In genomic region chr15:44243146-44243545, GRCh38 we compare ENCODE assay signal across 17 cellular contexts. TPM values are rescaled to one million over a fixed set of nuclear protein-coding genes. Genes with fewer than 3 reads are reported as not detected.
DNase-seq lines count a peak whose midpoint lies in the region; ATAC-seq and TF ChIP-seq lines count a peak whose summit lies in the region.
"Had no signal": no experiment of that assay in that cellular context is flagged by ENCODE, and none has a peak within 500 bp of the region (broad histone marks: within the 10 kb centered on the region; RNA-seq: fewer than 3 reads in every experiment).

No MANE protein-coding gene starts in this region.

- H3K9me3 Mint-ChIP-seq in activated T-cell treated with anti-CD3 and anti-CD28 coated beads, Interleukin-2, amount 50 U/mL, for 4 hours, result no peaks in the 10 kb centered on the region

- no peaks in the 10 kb centered on the region for H3K36me3 Mint-ChIP-seq in activated T-cell treated with anti-CD3 and anti-CD28 coated beads, Interleukin-2, amount 50 U/mL, for 4 hours (ENCODE audit: insufficient read depth)

- H3K4me3 ChIP-seq in AG10803 (ENCODE audit: low read length) (no peak overlapping the region), adipocyte (ENCODE audit: low read length) (no peak overlapping the region)
- H3K4me3 ChIP-seq: Peyer's patch had no signal

- H3K36me3 ChIP-seq in adipocyte (ENCODE audit: control insufficient read depth, insufficient read depth, low read length, severe bottlenecking), result no peaks in the 10 kb centered on the region
- H3K36me3 ChIP-seq: Peyer's patch had no signal

- H3K27me3 ChIP-seq in adipocyte (replicated peaks; ENCODE audit: control insufficient read depth, insufficient read depth, low read length), result no peaks in the 10 kb centered on the region
- H3K27me3 ChIP-seq: Peyer's patch had no signal

- no peaks in the 10 kb centered on the region for H3K9me3 ChIP-seq in adipocyte (ENCODE audit: control insufficient read depth, low read length)
- H3K9me3 ChIP-seq: Peyer's patch had no signal

- no peak for TF ChIP-seq CTCF in AG10803 (conservative IDR thresholded peaks at IDR 0.05; ENCODE audit: low read length)

- no peaks in the 10 kb centered on the region for H3K4me1 ChIP-seq in adipocyte (ENCODE audit: control insufficient read depth, insufficient read depth, low read length)
- H3K4me1 ChIP-seq: Peyer's patch had no signal

- intact Hi-C loops in left cardiac atrium (cut with DNase I), result no loop called here

- DNase-seq in AG10803 (ENCODE audit: low read depth) (peak; percentile 27), GM03348 (ENCODE audit: low spot score) (peak; percentile 17), adipocyte (ENCODE audit: low read depth) (peak; percentile 76), fibroblast of gingiva (ENCODE audit: low read depth) (peak; percentile 15), left cardiac atrium (no peak), NCI-H146 (lab: John Stamatoyannopoulos, UW) (no peak)
- DNase-seq in activated T-cell treated with anti-CD3 and anti-CD28 coated beads, Interleukin-2, amount 50 U/mL, for 4 hours, result no peak
- DNase-seq: DMS 273 treated with DMSO at 0.1 percent for 48 hours, MV-4-11, NCI-H1417, NCI-H2029, NCI-H2171 treated with DMSO at 0.1 percent for 48 hours, NCI-H510A, NCI-H774, Peyer's patch, SHP77 had no signal

- ATAC-seq in activated T-cell treated with anti-CD3 and anti-CD28 coated beads, Interleukin-2, amount 50 U/mL, for 4 hours, result no peak
- ATAC-seq in GM21825 (IDR thresholded peaks at IDR 0.05; ENCODE audit: unreplicated experiment) (no peak), left cardiac atrium (no peak)

- no peak overlapping the region for H3K4me3 Mint-ChIP-seq in activated T-cell treated with anti-CD3 and anti-CD28 coated beads, Interleukin-2, amount 50 U/mL, for 4 hours

- H3K9ac ChIP-seq in adipocyte (ENCODE audit: low read length), result no peak overlapping the region

- no peaks in the 10 kb centered on the region for H3K4me1 Mint-ChIP-seq in activated T-cell treated with anti-CD3 and anti-CD28 coated beads, Interleukin-2, amount 50 U/mL, for 4 hours (ENCODE audit: low read depth)

- peaks cover 4% of the 10 kb centered on the region for H3K27me3 Mint-ChIP-seq in activated T-cell treated with anti-CD3 and anti-CD28 coated beads, Interleukin-2, amount 50 U/mL, for 4 hours (ENCODE audit: low read depth)

RNA-seq across cellular contexts. Expression of gene GOLM2, which starts 45.4 kb away (rescaled TPM):
- total RNA-seq in activated T-cell treated with anti-CD3 and anti-CD28 coated beads, Interleukin-2, amount 50 U/mL, for 4 hours, result 10 to 100 TPM; 40.2 to 45.3 (median 43.6) TPM
- 10 to 100 TPM; 46.3 to 55.3 TPM for total RNA-seq in left cardiac atrium

RNA-seq across cellular contexts. Expression of gene FRMD5, which starts 48.1 kb away (rescaled TPM):
- total RNA-seq in activated T-cell treated with anti-CD3 and anti-CD28 coated beads, Interleukin-2, amount 50 U/mL, for 4 hours, result under 1 TPM in 2 of 3 donors, not detected in 1; 0.13 TPM
- total RNA-seq in left cardiac atrium, result 10 to 100 TPM in 1 of 2 donors, 1 to 10 TPM in 1; 9.1 to 25.1 TPM

Comparison
In these comparisons a context has a peak if more than half of its experiments do, and no peak if none do; other contexts are left out.
1. DNase-seq: peak in AG10803 (single experiment), GM03348 (single experiment), adipocyte (single experiment) and fibroblast of gingiva (single experiment); none in activated T-cell treated with anti-CD3 and anti-CD28 coated beads, Interleukin-2, amount 50 U/mL, for 4 hours (single experiment), left cardiac atrium (single experiment) and NCI-H146 (single experiment).
2. RNA of gene FRMD5, which starts 48.1 kb away (total RNA-seq): 9.1 to 25.1 TPM in left cardiac atrium; 0.13 TPM in activated T-cell treated with anti-CD3 and anti-CD28 coated beads, Interleukin-2, amount 50 U/mL, for 4 hours; every median in the first group is over 4 times any median in the second.